In genomic region chr5:178214160-178214803, GRCh38 we compare ENCODE assay signal across 1 cellular context.
TF ChIP-seq lines count a peak whose summit lies in the region.

No MANE protein-coding gene starts in this region.

TF ChIP-seq in WTC11, 78 proteins besides CTCF, POLR2A, EP300 and RAD21 (continued from another document):
- no peak for TF ChIP-seq ZNF532 (CRISPR knock-in tag; IDR thresholded peaks at IDR 0.05; ENCODE audit: borderline replicate concordance)
- TF ChIP-seq ZNF425 (CRISPR knock-in tag; conservative IDR thresholded peaks at IDR 0.05): peak; percentile 60; the same call in 1 of the 2 replicates
- no peak for TF ChIP-seq NR3C1 (CRISPR knock-in tag; conservative IDR thresholded peaks at IDR 0.05; ENCODE audit: low read depth)
- TF ChIP-seq ZNF138 (CRISPR knock-in tag; conservative IDR thresholded peaks at IDR 0.05): no peak
- TF ChIP-seq NFYB (CRISPR knock-in tag; conservative IDR thresholded peaks at IDR 0.05; ENCODE audit: low read depth): no peak
- no peak for TF ChIP-seq KAT7 (CRISPR knock-in tag; IDR thresholded peaks at IDR 0.05; ENCODE audit: borderline replicate concordance)
- no peak for TF ChIP-seq GRHL2 (CRISPR knock-in tag; IDR thresholded peaks at IDR 0.05; ENCODE audit: insufficient replicate concordance, severe bottlenecking)
- TF ChIP-seq USF2 (CRISPR knock-in tag; IDR thresholded peaks at IDR 0.05): no peak
- no peak for TF ChIP-seq PRDM15 (CRISPR knock-in tag; IDR thresholded peaks at IDR 0.05)
- TF ChIP-seq HMGXB4 (CRISPR knock-in tag; IDR thresholded peaks at IDR 0.05): no peak
- TF ChIP-seq FOXJ3 (CRISPR knock-in tag; IDR thresholded peaks at IDR 0.05; ENCODE audit: borderline replicate concordance): no peak
- no peak for TF ChIP-seq ETV6 (CRISPR knock-in tag; IDR thresholded peaks at IDR 0.05)
- TF ChIP-seq AFF4 (CRISPR knock-in tag; IDR thresholded peaks at IDR 0.05; ENCODE audit: borderline replicate concordance): no peak
- no peak for TF ChIP-seq IRF1 (CRISPR knock-in tag; IDR thresholded peaks at IDR 0.05)
- no peak for TF ChIP-seq SP1 (CRISPR knock-in tag; conservative IDR thresholded peaks at IDR 0.05)
- TF ChIP-seq ELF4 (CRISPR knock-in tag; IDR thresholded peaks at IDR 0.05; ENCODE audit: low read depth): no peak
